ENCODE assay signal across 8 cellular contexts in genomic region chr18:9612215-9612830, GRCh38.
DNase-seq lines count a peak whose midpoint lies in the region; ATAC-seq, FAIRE-seq and TF ChIP-seq lines count a peak whose summit lies in the region.

No MANE protein-coding gene starts in this region.

- H3K9me3 ChIP-seq in muscle layer of colon (ENCODE audit: low read length), result no peaks in the 10 kb centered on the region

- DNase-seq in NCI-H510A treated with DMSO at 0.1 percent for 48 hours (lab: John Stamatoyannopoulos, UW) (peak; percentile 70), NCI-H510A (lab: John Stamatoyannopoulos, UW) (no peak), NCI-H2227 (lab: John Stamatoyannopoulos, UW; ENCODE audit: unreplicated experiment) (peak; percentile 57), epithelial cell of esophagus (ENCODE audit: low read depth) (peak; percentile 86), urothelium cell line (ENCODE audit: low spot score) (peak; percentile 77)
- peak; percentile 33 to 35 for DNase-seq in activated CD4-positive, alpha-beta T cell treated with anti-CD3 and anti-CD28 coated beads for 4 hours

- H3K4me1 ChIP-seq in muscle layer of colon (ENCODE audit: insufficient read depth, low read length), result peaks cover 42% of the 10 kb centered on the region

- no peaks in the 10 kb centered on the region for H3K36me3 ChIP-seq in muscle layer of colon (ENCODE audit: insufficient read depth, low read length)

- ATAC-seq in HG03097 (IDR thresholded peaks at IDR 0.05; ENCODE audit: low FRiP score, unreplicated experiment), result peak; percentile 37

- TF ChIP-seq CTCF in epithelial cell of esophagus (IDR thresholded peaks at IDR 0.05; ENCODE audit: insufficient read depth, low read depth, low read length, missing control alignments), result peak; percentile 85

- peak overlapping the region; percentile 82 for H3K4me3 ChIP-seq in epithelial cell of esophagus (ENCODE audit: low read length)
- peak overlapping the region in 1 of 2 donors; percentile 1 for H3K4me3 ChIP-seq in muscle layer of colon (ENCODE audit: low read depth in 1 of 2, low read length in 2 of 2)

- no peaks in the 10 kb centered on the region for H3K27me3 ChIP-seq in muscle layer of colon (ENCODE audit: control insufficient read depth in 1 of 2, insufficient read depth in 2 of 2, low read length in 2 of 2)

- no peak overlapping the region for H3K27ac ChIP-seq in muscle layer of colon (ENCODE audit: low read depth, low read length)

- peak overlapping the region; percentile 63 for H3K9ac ChIP-seq in muscle layer of colon (ENCODE audit: low read length)

- FAIRE-seq in urothelium cell line (lab: Jason Lieb, UNC), result no peak
